In the genomic region with DNA sequence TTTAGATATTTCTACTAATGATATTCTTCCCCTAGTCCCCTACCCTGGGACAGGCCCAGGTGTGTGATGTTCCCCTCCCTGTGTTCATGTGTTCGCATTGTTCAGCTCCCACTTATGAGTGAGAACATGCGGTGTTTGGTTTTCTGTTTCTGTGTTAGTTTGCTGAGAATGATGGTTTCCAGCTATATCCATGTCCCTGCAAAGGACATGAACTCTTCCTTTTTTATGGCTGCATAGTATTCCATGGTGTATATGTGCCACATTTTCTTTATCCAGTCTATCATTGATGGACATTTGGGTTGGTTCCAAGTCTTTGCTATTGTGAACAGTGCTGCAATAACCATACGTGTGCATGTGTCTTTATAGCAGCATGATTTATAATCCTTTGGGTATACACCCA, we compare ENCODE assay signal across 2 cellular contexts.
A peak's percentile ranks its signal among the peaks of the same experiment; 100 is the strongest.
TF ChIP-seq lines count a peak whose summit lies in the region.

No MANE protein-coding gene starts in this region.

TF ChIP-seq in HEK293, 187 proteins besides CTCF, POLR2A, EP300 and RAD21:
- TF ChIP-seq, protein P1, sequence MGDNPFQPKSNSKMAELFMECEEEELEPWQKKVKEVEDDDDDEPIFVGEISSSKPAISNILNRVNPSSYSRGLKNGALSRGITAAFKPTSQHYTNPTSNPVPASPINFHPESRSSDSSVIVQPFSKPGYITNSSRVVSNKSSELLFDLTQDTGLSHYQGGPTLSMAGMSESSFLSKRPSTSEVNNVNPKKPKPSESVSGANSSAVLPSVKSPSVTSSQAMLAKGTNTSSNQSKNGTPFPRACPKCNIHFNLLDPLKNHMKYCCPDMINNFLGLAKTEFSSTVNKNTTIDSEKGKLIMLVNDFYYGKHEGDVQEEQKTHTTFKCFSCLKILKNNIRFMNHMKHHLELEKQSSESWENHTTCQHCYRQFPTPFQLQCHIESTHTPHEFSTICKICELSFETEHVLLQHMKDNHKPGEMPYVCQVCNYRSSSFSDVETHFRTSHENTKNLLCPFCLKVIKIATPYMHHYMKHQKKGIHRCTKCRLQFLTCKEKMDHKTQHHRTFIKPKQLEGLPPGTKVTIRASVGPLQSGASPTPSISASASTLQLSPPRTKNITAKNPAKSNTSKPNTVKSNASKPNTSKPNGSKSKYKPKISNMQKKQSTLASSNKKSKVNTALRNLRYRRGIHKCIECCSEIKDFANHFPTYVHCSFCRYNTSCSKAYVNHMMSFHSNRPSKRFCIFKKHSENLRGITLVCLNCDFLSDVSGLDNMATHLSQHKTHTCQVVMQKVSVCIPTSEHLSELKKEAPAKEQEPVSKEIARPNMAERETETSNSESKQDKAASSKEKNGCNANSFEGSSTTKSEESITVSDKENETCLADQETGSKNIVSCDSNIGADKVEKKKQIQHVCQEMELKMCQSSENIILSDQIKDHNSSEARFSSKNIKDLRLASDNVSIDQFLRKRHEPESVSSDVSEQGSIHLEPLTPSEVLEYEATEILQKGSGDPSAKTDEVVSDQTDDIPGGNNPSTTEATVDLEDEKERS (tag by site-specific recombination; IDR thresholded peaks at IDR 0.05), result 0 out of 2 replicates have a peak, but pooled peaks have one; percentile 26
- peak; percentile 89 for TF ChIP-seq ZNF146 (tag by site-specific recombination; IDR thresholded peaks at IDR 0.05)
TF ChIP-seq in HEK293: peak in this region for 2; not testable (repeated sequence) for 185.

TF ChIP-seq in K562, 482 proteins besides CTCF, POLR2A, EP300 and RAD21:
- peak; percentile 54 for TF ChIP-seq ZNF146 (CRISPR knock-in tag; IDR thresholded peaks at IDR 0.05; ENCODE audit: unreplicated experiment)
